35 cellular contexts compared by ENCODE assay signal in genomic region chr20:35333606-35334005, GRCh38. TPM values are rescaled to one million over a fixed set of nuclear protein-coding genes. Genes with fewer than 3 reads are reported as not detected.
DNase-seq lines count a peak whose midpoint lies in the region; ATAC-seq and TF ChIP-seq lines count a peak whose summit lies in the region.
"Had no signal": no experiment of that assay in that cellular context is flagged by ENCODE, and none has a peak within 500 bp of the region (broad histone marks: within the 10 kb centered on the region; RNA-seq: fewer than 3 reads in every experiment).

No MANE protein-coding gene starts in this region.

- no peak for TF ChIP-seq POLR2A in adrenal gland (IDR thresholded peaks at IDR 0.05)

- H3K27ac ChIP-seq in WERI-Rb-1 (no peak overlapping the region), adrenal gland (no peak overlapping the region)
- H3K27ac ChIP-seq: cardiac muscle cell, coronary artery, ovary, RWPE1 had no signal

- no peak for TF ChIP-seq CTCF in nephron progenitor cell (IDR thresholded peaks at IDR 0.05)
- no peak for TF ChIP-seq CTCF in WERI-Rb-1 (IDR thresholded peaks at IDR 0.05; ENCODE audit: low read depth, low read length)
- TF ChIP-seq CTCF in adrenal gland (IDR thresholded peaks at IDR 0.05), result no peak

- no peak overlapping the region for H3K4me3 Mint-ChIP-seq in activated T-cell treated with anti-CD3 and anti-CD28 coated beads, Interleukin-2, amount 50 U/mL, for 72 hours
- H3K4me3 Mint-ChIP-seq in nephron progenitor cell, result no peak overlapping the region
- H3K4me3 Mint-ChIP-seq: activated CD4-positive, alpha-beta memory T cell treated with anti-CD3 and anti-CD28 coated beads, Interleukin-2, amount 10 ng/mL, durations not matched to agents 7 days and 5 days; activated naive CD4-positive, alpha-beta T cell treated with anti-CD3 and anti-CD28 coated beads, Interleukin-2, amount 50 U/mL, for 24 hours; CD4-positive, CD25-positive, alpha-beta regulatory T cell; effector memory CD8-positive, alpha-beta T cell; natural killer cell; T-helper 17 cell had no signal

- H3K4me1 ChIP-seq in adrenal gland (replicated peaks in 1 of 2), result peaks cover 0 to 13% of the 10 kb centered on the region in 2 donors

- intact Hi-C loops in adrenal gland (cut with DNase I), result no loop called here

- 0 out of 2 replicates have a peak, but pooled peaks cover 4% of the 10 kb centered on the region for H3K36me3 ChIP-seq in WERI-Rb-1
- no peaks in the 10 kb centered on the region for H3K36me3 ChIP-seq in adrenal gland (replicated peaks in 1 of 2)
- H3K36me3 ChIP-seq: cardiac muscle cell, ovary, right atrium auricular region had no signal

- no peaks in the 10 kb centered on the region for H3K9me3 Mint-ChIP-seq in activated T-cell treated with anti-CD3 and anti-CD28 coated beads, Interleukin-2, amount 50 U/mL, for 72 hours
- H3K9me3 Mint-ChIP-seq in nephron progenitor cell, result no peaks in the 10 kb centered on the region
- H3K9me3 Mint-ChIP-seq: activated CD4-positive, alpha-beta memory T cell treated with anti-CD3 and anti-CD28 coated beads, Interleukin-2, amount 10 ng/mL, durations not matched to agents 7 days and 5 days; activated naive CD4-positive, alpha-beta T cell treated with anti-CD3 and anti-CD28 coated beads, Interleukin-2, amount 50 U/mL, for 24 hours; activated T-helper 2 cell treated with anti-CD3 and anti-CD28 coated beads, Interferon-gamma antibody, Interleukin-2, Interleukin-4, amounts not matched to agents 10 μg/mL and 5 μg/mL and 100 μg/mL, durations not matched to agents 14 hours and 24 hours and 36 hours; CD4-positive, CD25-positive, alpha-beta regulatory T cell; effector memory CD8-positive, alpha-beta T cell; natural killer cell had no signal

- no peaks in the 10 kb centered on the region for H3K27me3 Mint-ChIP-seq in activated T-cell treated with anti-CD3 and anti-CD28 coated beads, Interleukin-2, amount 50 U/mL, for 72 hours (ENCODE audit: low read depth)
- H3K27me3 Mint-ChIP-seq in nephron progenitor cell (ENCODE audit: low read depth, poor library complexity), result no peaks in the 10 kb centered on the region
- H3K27me3 Mint-ChIP-seq: activated CD4-positive, alpha-beta memory T cell treated with anti-CD3 and anti-CD28 coated beads, Interleukin-2, amount 10 ng/mL, durations not matched to agents 7 days and 5 days; activated naive CD4-positive, alpha-beta T cell treated with anti-CD3 and anti-CD28 coated beads, Interleukin-2, amount 50 U/mL, for 24 hours; CD4-positive, CD25-positive, alpha-beta regulatory T cell; effector memory CD8-positive, alpha-beta T cell; T-helper 17 cell had no signal

- no peak for ATAC-seq in activated T-cell treated with anti-CD3 and anti-CD28 coated beads, Interleukin-2, amount 50 U/mL, for 72 hours (replicated peaks in 1 of 2)
- ATAC-seq in GM21423 (IDR thresholded peaks at IDR 0.05; ENCODE audit: unreplicated experiment), result no peak
- no peak for ATAC-seq in GM21723 (IDR thresholded peaks at IDR 0.05; ENCODE audit: unreplicated experiment)
- ATAC-seq: effector memory CD8-positive, alpha-beta T cell; left ventricle myocardium superior; natural killer cell; SK-N-SH treated with all-trans-retinoic acid at 6 μM for 48 hours; T-helper 17 cell had no signal

- H3K4me1 Mint-ChIP-seq in activated T-cell treated with anti-CD3 and anti-CD28 coated beads, Interleukin-2, amount 50 U/mL, for 72 hours (ENCODE audit: low read depth), result peaks cover 18% of the 10 kb centered on the region
- peaks cover 62% of the 10 kb centered on the region for H3K4me1 Mint-ChIP-seq in nephron progenitor cell
- H3K4me1 Mint-ChIP-seq: natural killer cell had no signal

- H3K4me3 ChIP-seq in WERI-Rb-1 (ENCODE audit: low read depth, low read length) (no peak overlapping the region), adrenal gland (no peak overlapping the region)
- H3K4me3 ChIP-seq: cardiac muscle cell, coronary artery, ovary, right atrium auricular region had no signal

- H3K27me3 ChIP-seq in WERI-Rb-1 (ENCODE audit: insufficient read depth, low read depth, severe bottlenecking) (no peaks in the 10 kb centered on the region), adrenal gland (no peaks in the 10 kb centered on the region)
- H3K27me3 ChIP-seq: cardiac muscle cell, ovary, right atrium auricular region had no signal

- no peak for DNase-seq in activated T-cell treated with anti-CD3 and anti-CD28 coated beads, Interleukin-2, amount 50 U/mL, for 72 hours
- no peak for DNase-seq in activated T-cell treated with anti-CD3 and anti-CD28 coated beads, Interleukin-2, amount 50 U/mL, for 48 hours
- DNase-seq in fibroblast of peridontal ligament (ENCODE audit: extremely low read depth) (peak; percentile 58), nephron progenitor cell (no peak), WERI-Rb-1 (no peak), adrenal gland (no peak)
- DNase-seq: activated CD4-positive, alpha-beta memory T cell treated with anti-CD3 and anti-CD28 coated beads, Interleukin-2, amount 10 ng/mL, durations not matched to agents 7 days and 5 days; activated CD4-positive, alpha-beta T cell treated with anti-CD3 and anti-CD28 coated beads for 1 hour; activated CD8-positive, alpha-beta memory T cell treated with anti-CD3 and anti-CD28 coated beads, Interleukin-2, amount 50 U/mL, for 48 hours; anterior cingulate cortex; CD4-positive, CD25-positive, alpha-beta regulatory T cell; effector memory CD8-positive, alpha-beta T cell; erythroblast; left ventricle myocardium superior; midbrain; natural killer cell; NCI-H1092 treated with DMSO at 0.1 percent for 48 hours; NCI-H2029; NCI-H748 treated with DMSO at 0.1 percent for 48 hours; ovary; stimulated activated CD4-positive, alpha-beta T cell treated with anti-CD3 and anti-CD28 coated beads, Interleukin-2, amount 100 ng/mL, for 48 hours; substantia nigra; T-helper 17 cell had no signal

- peaks cover 0 to 1% of the 10 kb centered on the region in 2 donors for H3K36me3 Mint-ChIP-seq in activated T-cell treated with anti-CD3 and anti-CD28 coated beads, Interleukin-2, amount 50 U/mL, for 72 hours (ENCODE audit: insufficient read depth in 2 of 2)
- H3K36me3 Mint-ChIP-seq in nephron progenitor cell (ENCODE audit: low read depth), result no peaks in the 10 kb centered on the region
- H3K36me3 Mint-ChIP-seq: natural killer cell had no signal

- 38 to 45% (median 42%) methylated on average over 4 of the region's 4 CpGs for WGBS in adrenal gland, 4 donors

- no peaks in the 10 kb centered on the region for H3K9me3 ChIP-seq in WERI-Rb-1 (ENCODE audit: severe bottlenecking)
- no peaks in the 10 kb centered on the region for H3K9me3 ChIP-seq in adrenal gland (replicated peaks in 1 of 3)
- H3K9me3 ChIP-seq: ovary, right atrium auricular region had no signal

- peak overlapping the region; percentile 43 for H3K27ac Mint-ChIP-seq in activated T-cell treated with anti-CD3 and anti-CD28 coated beads, Interleukin-2, amount 50 U/mL, for 72 hours
- H3K27ac Mint-ChIP-seq in nephron progenitor cell, result peak overlapping the region; percentile 61
- H3K27ac Mint-ChIP-seq: activated CD4-positive, alpha-beta memory T cell treated with anti-CD3 and anti-CD28 coated beads, Interleukin-2, amount 10 ng/mL, durations not matched to agents 7 days and 5 days; activated naive CD4-positive, alpha-beta T cell treated with anti-CD3 and anti-CD28 coated beads, Interleukin-2, amount 50 U/mL, for 24 hours; activated T-helper 2 cell treated with anti-CD3 and anti-CD28 coated beads, Interferon-gamma antibody, Interleukin-2, Interleukin-4, amounts not matched to agents 10 μg/mL and 5 μg/mL and 100 μg/mL, durations not matched to agents 14 hours and 24 hours and 36 hours; natural killer cell; T-helper 17 cell had no signal

RNA-seq across cellular contexts. Expression of gene FAM83C, which starts 41.4 kb away (rescaled TPM):
- not detected for total RNA-seq in activated T-cell treated with anti-CD3 and anti-CD28 coated beads, Interleukin-2, amount 50 U/mL, for 72 hours
- total RNA-seq in adrenal gland, result not detected
- under 1 TPM in 1 of 3 donors, not detected in 2; 0.03 TPM for polyA plus RNA-seq in adrenal gland
- total RNA-seq: A172; activated CD4-positive, alpha-beta memory T cell treated with anti-CD3 and anti-CD28 coated beads, Interleukin-2, amount 10 ng/mL, durations not matched to agents 7 days and 5 days; activated T-helper 2 cell treated with anti-CD3 and anti-CD28 coated beads, Interferon-gamma antibody, Interleukin-2, Interleukin-4, amounts not matched to agents 10 μg/mL and 5 μg/mL and 100 μg/mL, durations not matched to agents 14 hours and 24 hours and 36 hours; cardiac muscle cell; CD4-positive, CD25-positive, alpha-beta regulatory T cell; frontal cortex; H4; left ventricle myocardium superior; natural killer cell; ovary; right atrium auricular region; T-helper 17 cell had no signal
- polyA plus RNA-seq: cardiac muscle cell; CD4-positive, CD25-positive, alpha-beta regulatory T cell; ovary had no signal

RNA-seq across cellular contexts. Expression of gene EIF6, which starts 49.0 kb away (rescaled TPM):
- total RNA-seq in activated T-cell treated with anti-CD3 and anti-CD28 coated beads, Interleukin-2, amount 50 U/mL, for 72 hours, result 100 to 1,000 TPM; 127 to 129 TPM
- 100 to 1,000 TPM in 4 of 8 donors, 10 to 100 TPM in 4; 56.7 to 222 (median 108) TPM for total RNA-seq in adrenal gland
- 100 to 1,000 TPM in 2 of 3 donors, 10 to 100 TPM in 1; 85.4 to 145 (median 112) TPM for polyA plus RNA-seq in adrenal gland

RNA-seq across cellular contexts. Expression of gene MMP24OS, which starts 55.7 kb away (rescaled TPM):
- 10 to 100 TPM; 41.6 to 44.2 TPM for total RNA-seq in activated T-cell treated with anti-CD3 and anti-CD28 coated beads, Interleukin-2, amount 50 U/mL, for 72 hours
- 100 to 1,000 TPM in 2 of 8 donors, 10 to 100 TPM in 6; 24.8 to 141 (median 75.7) TPM for total RNA-seq in adrenal gland
- 100 to 1,000 TPM in 2 of 3 donors, 10 to 100 TPM in 1; 72.3 to 150 (median 144) TPM for polyA plus RNA-seq in adrenal gland
